In the genomic region with DNA sequence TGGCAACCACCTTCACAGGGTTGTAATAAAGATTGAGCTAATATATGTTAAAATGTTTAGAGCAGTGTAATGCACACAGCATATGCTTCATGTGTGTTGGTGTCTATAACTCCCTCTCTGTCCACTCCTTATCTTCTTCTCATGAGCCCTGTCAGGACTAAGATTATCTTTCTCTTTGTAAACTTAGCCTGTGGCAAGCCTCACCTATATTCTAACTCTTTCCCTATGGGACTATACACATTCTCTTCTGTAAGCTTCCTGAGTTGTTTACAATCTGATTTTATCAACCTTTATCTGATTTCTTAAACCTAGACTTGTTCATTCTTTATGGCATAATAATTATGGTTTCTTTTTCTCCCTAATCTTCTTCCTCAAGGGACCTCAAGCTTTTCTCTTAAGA, we compare ENCODE assay signal across 31 cellular contexts. TPM values are rescaled to one million over a fixed set of nuclear protein-coding genes. Genes with fewer than 3 reads are reported as not detected.
"Had no signal": no experiment of that assay in that cellular context is flagged by ENCODE, and none has a peak within 500 bp of the region (broad histone marks: within the 10 kb centered on the region; RNA-seq: fewer than 3 reads in every experiment).

No MANE protein-coding gene starts in this region.

- H3K4me3 ChIP-seq: stomach, suprapubic skin, testis, thoracic aorta, thyroid gland, tibial artery, tibial nerve, transverse colon, upper lobe of left lung, upper lobe of right lung, uterus, vagina had no signal

- DNase-seq: stimulated activated CD4-positive, alpha-beta T cell treated with anti-CD3 and anti-CD28 coated beads, Interleukin-2, amount 100 ng/mL, for 48 hours; stimulated activated CD4-positive, alpha-beta T cell treated with anti-CD3 and anti-CD28 coated beads, Interleukin-4, amount 100 ng/mL, for 1 hour; stimulated activated CD4-positive, alpha-beta T cell treated with anti-CD3 and anti-CD28 coated beads, Interleukin-4, amount 100 ng/mL, for 24 hours; stimulated activated CD4-positive, alpha-beta T cell treated with anti-CD3 and anti-CD28 coated beads, Interleukin-4, amount 100 ng/mL, for 4 hours; stimulated activated CD8-positive, alpha-beta memory T cell treated with anti-CD3 and anti-CD28 coated beads, Interleukin-4, amount 100 ng/mL, for 48 hours; stimulated activated naive B cell treated with anti-CD40 and anti-IgM and Interleukin-4, amounts not matched to agents 10 μg/mL and 1 μg/mL and 100 μg/mL, for 72 hours; stimulated activated naive CD4-positive, alpha-beta T cell; stimulated activated naive CD4-positive, alpha-beta T cell treated with Interleukin-2 at 50 U/mL for 16 hours; stimulated activated naive CD8-positive, alpha-beta T cell treated with anti-CD3 and anti-CD28 coated beads, Interleukin-15, amount 100 ng/mL, for 72 hours; stimulated activated naive CD8-positive, alpha-beta T cell treated with anti-CD3 and anti-CD28 coated beads, Interleukin-15, Interleukin-2, amounts not matched to agents 100 U/mL and 50 U/mL, for 24 hours; stomach; substantia nigra; testis; thyroid gland; tibial artery; transverse colon; upper lobe of left lung; upper lobe of right lung; uterus had no signal

- H3K27ac Mint-ChIP-seq: stimulated activated effector memory CD8-positive, alpha-beta T cell treated with anti-CD3 and anti-CD28 coated beads, Interleukin-12 subunit alpha, Interleukin-12 subunit beta, amount 100 ng/mL, for 72 hours; stimulated activated memory B cell treated with anti-CD40 and anti-IgM and Interleukin-4, amounts not matched to agents 10 μg/mL and 1 μg/mL and 100 μg/mL, for 72 hours; stimulated activated naive B cell treated with anti-CD40 and anti-IgM and Interleukin-4, amounts not matched to agents 10 μg/mL and 1 μg/mL and 100 μg/mL, for 72 hours; stimulated activated naive CD8-positive, alpha-beta T cell treated with anti-CD3 and anti-CD28 coated beads, Interleukin-15, amount 100 ng/mL, for 72 hours; stimulated activated naive CD8-positive, alpha-beta T cell treated with anti-CD3 and anti-CD28 coated beads, Interleukin-15, Interleukin-2, amounts not matched to agents 100 ng/mL and 50 ng/mL, for 24 hours; type B pancreatic cell had no signal

- H3K27me3 ChIP-seq: stomach, suprapubic skin, testis, thyroid gland, tibial artery, tibial nerve, transverse colon, upper lobe of left lung, upper lobe of right lung, uterus, vagina had no signal

- H3K4me3 Mint-ChIP-seq: stimulated activated effector memory CD8-positive, alpha-beta T cell treated with anti-CD3 and anti-CD28 coated beads, Interleukin-12 subunit alpha, Interleukin-12 subunit beta, amount 100 ng/mL, for 72 hours; stimulated activated memory B cell treated with anti-CD40 and anti-IgM and Interleukin-4, amounts not matched to agents 10 μg/mL and 1 μg/mL and 100 μg/mL, for 72 hours; stimulated activated naive B cell treated with anti-CD40 and anti-IgM and Interleukin-4, amounts not matched to agents 10 μg/mL and 1 μg/mL and 100 μg/mL, for 72 hours; stimulated activated naive CD8-positive, alpha-beta T cell treated with anti-CD3 and anti-CD28 coated beads, Interleukin-15, amount 100 ng/mL, for 72 hours; stimulated activated naive CD8-positive, alpha-beta T cell treated with anti-CD3 and anti-CD28 coated beads, Interleukin-15, Interleukin-2, amounts not matched to agents 100 ng/mL and 50 ng/mL, for 24 hours; type B pancreatic cell had no signal

- H3K36me3 ChIP-seq: stomach, suprapubic skin, thoracic aorta, thyroid gland, tibial artery, tibial nerve, transverse colon, upper lobe of left lung, upper lobe of right lung, uterus, vagina had no signal

- H3K9me3 ChIP-seq: testis, thoracic aorta, thyroid gland, uterus, vagina had no signal

- H3K36me3 Mint-ChIP-seq: stimulated activated effector memory CD8-positive, alpha-beta T cell treated with anti-CD3 and anti-CD28 coated beads, Interleukin-12 subunit alpha, Interleukin-12 subunit beta, amount 100 ng/mL, for 72 hours; stimulated activated memory B cell treated with anti-CD40 and anti-IgM and Interleukin-4, amounts not matched to agents 10 μg/mL and 1 μg/mL and 100 μg/mL, for 72 hours; type B pancreatic cell had no signal

- H3K27me3 Mint-ChIP-seq: stimulated activated memory B cell treated with anti-CD40 and anti-IgM and Interleukin-4, amounts not matched to agents 10 μg/mL and 1 μg/mL and 100 μg/mL, for 72 hours; stimulated activated naive B cell treated with anti-CD40 and anti-IgM and Interleukin-4, amounts not matched to agents 10 μg/mL and 1 μg/mL and 100 μg/mL, for 72 hours had no signal

- H3K27ac ChIP-seq: stomach, suprapubic skin, testis, thoracic aorta, thyroid gland, tibial artery, tibial nerve, transverse colon, upper lobe of left lung, upper lobe of right lung, uterus, vagina had no signal

- H3K4me1 ChIP-seq: stomach, suprapubic skin, testis, tibial artery, tibial nerve, transverse colon, upper lobe of left lung, upper lobe of right lung, uterus, vagina had no signal

- H3K4me1 Mint-ChIP-seq: stimulated activated effector memory CD8-positive, alpha-beta T cell treated with anti-CD3 and anti-CD28 coated beads, Interleukin-12 subunit alpha, Interleukin-12 subunit beta, amount 100 ng/mL, for 72 hours; stimulated activated naive CD8-positive, alpha-beta T cell treated with anti-CD3 and anti-CD28 coated beads, Interleukin-15, amount 100 ng/mL, for 72 hours had no signal

RNA-seq across cellular contexts. Expression of a gene that starts 2.4 kb away (rescaled TPM):
- total RNA-seq: stomach, subcutaneous adipose tissue, temporal lobe, testis, thyroid gland, tibial nerve, transverse colon, upper lobe of right lung, ureter, urinary bladder, uterus had no signal

RNA-seq across cellular contexts. Expression of a gene that starts 53.7 kb away (rescaled TPM):
- total RNA-seq: stomach, subcutaneous adipose tissue, suprapubic skin, temporal lobe, testis, thoracic aorta, thyroid gland, tibial nerve, transverse colon, upper lobe of left lung, upper lobe of right lung, ureter, urinary bladder, uterus, vagina had no signal
